22 cellular contexts compared by ENCODE assay signal in genomic region chr10:70776455-70777005, GRCh38. TPM values are rescaled to one million over a fixed set of nuclear protein-coding genes. Genes with fewer than 3 reads are reported as not detected.
DNase-seq lines count a peak whose midpoint lies in the region; ATAC-seq, FAIRE-seq and TF ChIP-seq lines count a peak whose summit lies in the region.
"Had no signal": no experiment of that assay in that cellular context is flagged by ENCODE, and none has a peak within 500 bp of the region (broad histone marks: within the 10 kb centered on the region; RNA-seq: fewer than 3 reads in every experiment).

No MANE protein-coding gene starts in this region.

- no peaks in the 10 kb centered on the region for H3K36me3 Mint-ChIP-seq in osteocyte (ENCODE audit: unreplicated experiment)
- no peaks in the 10 kb centered on the region for H3K36me3 Mint-ChIP-seq in activated naive CD8-positive, alpha-beta T cell treated with anti-CD3 and anti-CD28 coated beads for 36 hours
- H3K36me3 Mint-ChIP-seq: CD8-positive, alpha-beta memory T cell had no signal

- peak; percentile 21 for DNase-seq in activated CD4-positive, CD25-positive, alpha-beta regulatory T cell treated with anti-CD3 and anti-CD28 coated beads, Interleukin-2, amount 50 U/mL, for 72 hours
- DNase-seq in D341Med (ENCODE audit: low spot score) = peak; percentile 4
- peak in 1 of 2 experiments; percentile 33 for DNase-seq in H1 (ENCODE audit: low read depth in 1 of 2, low spot score in 2 of 2)
- DNase-seq in osteocyte (ENCODE audit: extremely low spot score, unreplicated experiment) = peak; percentile 70
- no peak for DNase-seq in HPDE6-E6E7 (ENCODE audit: extremely low spot score)
- DNase-seq in activated naive CD8-positive, alpha-beta T cell treated with anti-CD3 and anti-CD28 coated beads for 36 hours = no peak
- no peak for DNase-seq in ovary
- DNase-seq: CD8-positive, alpha-beta memory T cell; DND-41; NCI-H1048; NCI-H146; NCI-H2081 treated with DMSO at 0.1 percent for 48 hours; NCI-H510A treated with DMSO at 0.1 percent for 48 hours; SHP77 had no signal

- no peak overlapping the region for H3K4me3 Mint-ChIP-seq in osteocyte (ENCODE audit: unreplicated experiment)
- H3K4me3 Mint-ChIP-seq in activated naive CD8-positive, alpha-beta T cell treated with anti-CD3 and anti-CD28 coated beads for 36 hours = no peak overlapping the region
- H3K4me3 Mint-ChIP-seq: CD8-positive, alpha-beta memory T cell; GM23338 had no signal

- no peaks in the 10 kb centered on the region for H3K79me1 ChIP-seq in H1 (ENCODE audit: low read depth, low read length)

- H4K5ac ChIP-seq in H1 (ENCODE audit: insufficient read length, low read depth, low read length) = no peak overlapping the region

- H4K91ac ChIP-seq in H1 (replicated peaks; ENCODE audit: insufficient read length, low read length) = no peak overlapping the region

- H3K4me1 ChIP-seq in H1 (replicated peaks in 1 of 4; ENCODE audit: control insufficient read depth in 3 of 4, insufficient read depth in 4 of 4, low read length in 3 of 4) (peaks cover 0 to 3% (median 0%) of the 10 kb centered on the region in 4 experiments; a peak in 2 of 7 replicates), ovary (ENCODE audit: insufficient read depth) (no peaks in the 10 kb centered on the region)

- H3K4me2 ChIP-seq in H1 (ENCODE audit: insufficient read depth in 1 of 2, low read depth in 2 of 2, low read length in 2 of 2) = no peak overlapping the region
- H3K4me2 ChIP-seq: BLaER1, GM23338, SK-N-SH had no signal

- no peak overlapping the region for H2AFZ ChIP-seq in H1 (ENCODE audit: low read length)
- H2AFZ ChIP-seq: GM23338 had no signal

- POLR2A ChIA-PET in H1 (lab: Charles Lee; ENCODE audit: partially characterized antibody) = interaction anchor here (1.5 kb wide), 1 partner anchor 158 kb away, joined by 3 read pairs; no protein-coding TSS in a partner anchor

- H3K18ac ChIP-seq in H1 (ENCODE audit: extremely low read depth, low read length) = no peak overlapping the region

- H4K8ac ChIP-seq in H1 (ENCODE audit: extremely low read depth, insufficient read depth, low read length) = no peak overlapping the region

- no peak overlapping the region for H2AK5ac ChIP-seq in H1 (ENCODE audit: low read depth, low read length)

- 83% methylated on average over 11 of the region's 11 CpGs; no CpG with 5 or more reads in 1 of the 2 experiments for WGBS in H1 (ENCODE audit: extremely low coverage in 1 of 2, insufficient coverage in 1 of 2, insufficient read length in 1 of 2, insufficient replicate concordance in 2 of 2, low coverage in 1 of 2, low lambda C conversion rate in 2 of 2, missing lambda C conversion rate in 1 of 2), 2 experiments
- WGBS in ovary, 3 donors = 89 to 95% (median 94%) methylated on average over 11 of the region's 11 CpGs

- TF ChIP-seq EP300 in H1 (IDR thresholded peaks at IDR 0.05; ENCODE audit: borderline replicate concordance in 1 of 2, low read depth in 2 of 2, low read length in 2 of 2) = no peak
- TF ChIP-seq EP300 in ovary (IDR thresholded peaks at IDR 0.05) = no peak

- FAIRE-seq in H1 (lab: Jason Lieb, UNC) = no peak
- FAIRE-seq: G401.6, GM12891 had no signal

- CTCF ChIA-PET in H1 (lab: Charles Lee; ENCODE audit: partially characterized antibody) = interaction anchor here (4.4 kb wide), 1 partner anchor 18 kb away, joined by 15 read pairs; no protein-coding TSS in a partner anchor

- H3K14ac ChIP-seq in H1 (ENCODE audit: insufficient read length) = no peak overlapping the region

- no peak overlapping the region for H3K27ac ChIP-seq in H1 (ENCODE audit: low read depth, low read length)
- no peak overlapping the region for H3K27ac ChIP-seq in ovary
- H3K27ac ChIP-seq: BLaER1 had no signal

- no peak overlapping the region for H2BK15ac ChIP-seq in H1 (ENCODE audit: low read length)

- no peaks in the 10 kb centered on the region for H3K79me2 ChIP-seq in H1 (ENCODE audit: control insufficient read depth in 1 of 2, insufficient read depth in 2 of 2, low read length in 2 of 2)

- H3K9ac ChIP-seq in H1 (replicated peaks in 1 of 4; ENCODE audit: extremely low read depth in 1 of 4, low read depth in 3 of 4, low read length in 3 of 4) = no peak overlapping the region
- H3K9ac ChIP-seq: BLaER1, SK-N-SH had no signal

- H2BK12ac ChIP-seq in H1 (ENCODE audit: low read depth, low read length) = no peak overlapping the region

- intact Hi-C loops in ovary (cut with DNase I) = no loop called here

- no peaks in the 10 kb centered on the region for H3K23me2 ChIP-seq in H1 (ENCODE audit: low read depth, low read length)

- H3K23ac ChIP-seq in H1 (ENCODE audit: insufficient read length) = no peak overlapping the region

- H3K9me3 Mint-ChIP-seq in osteocyte (ENCODE audit: unreplicated experiment) = no peaks in the 10 kb centered on the region
- no peaks in the 10 kb centered on the region for H3K9me3 Mint-ChIP-seq in activated naive CD8-positive, alpha-beta T cell treated with anti-CD3 and anti-CD28 coated beads for 36 hours
- H3K9me3 Mint-ChIP-seq: CD8-positive, alpha-beta memory T cell; GM23338 had no signal

- H3K27ac Mint-ChIP-seq in osteocyte (ENCODE audit: unreplicated experiment) = no peak overlapping the region
- no peak overlapping the region for H3K27ac Mint-ChIP-seq in activated naive CD8-positive, alpha-beta T cell treated with anti-CD3 and anti-CD28 coated beads for 36 hours
- H3K27ac Mint-ChIP-seq: CD8-positive, alpha-beta memory T cell; GM23338 had no signal

- TF ChIP-seq POLR2A in H1 (IDR thresholded peaks at IDR 0.05; ENCODE audit: control extremely low read depth in 1 of 2, low read depth in 2 of 2, low read length in 2 of 2) = no peak
- TF ChIP-seq POLR2A in ovary (IDR thresholded peaks at IDR 0.05) = no peak

- H3K27me3 Mint-ChIP-seq in osteocyte (ENCODE audit: unreplicated experiment) = no peaks in the 10 kb centered on the region
- H3K27me3 Mint-ChIP-seq in activated naive CD8-positive, alpha-beta T cell treated with anti-CD3 and anti-CD28 coated beads for 36 hours = no peaks in the 10 kb centered on the region
- H3K27me3 Mint-ChIP-seq: CD8-positive, alpha-beta memory T cell had no signal

- H2BK5ac ChIP-seq in H1 (ENCODE audit: low read depth, low read length) = no peak overlapping the region

- no peaks in the 10 kb centered on the region for H4K20me1 ChIP-seq in H1 (replicated peaks in 1 of 2; ENCODE audit: control insufficient read depth in 1 of 2, insufficient read depth in 2 of 2, low read length in 2 of 2)
- H4K20me1 ChIP-seq: BLaER1 had no signal

- ATAC-seq in activated CD4-positive, CD25-positive, alpha-beta regulatory T cell treated with anti-CD3 and anti-CD28 coated beads, Interleukin-2, amount 50 U/mL, for 24 hours = no peak
- ATAC-seq: GM23338 had no signal

- H3K4me1 Mint-ChIP-seq in osteocyte (ENCODE audit: unreplicated experiment) = no peaks in the 10 kb centered on the region
- H3K4me1 Mint-ChIP-seq in activated naive CD8-positive, alpha-beta T cell treated with anti-CD3 and anti-CD28 coated beads for 36 hours = no peaks in the 10 kb centered on the region
- H3K4me1 Mint-ChIP-seq: CD8-positive, alpha-beta memory T cell had no signal

- no peaks in the 10 kb centered on the region for H3K9me3 ChIP-seq in H1 (ENCODE audit: insufficient read depth in 2 of 2, low read depth in 1 of 2, low read length in 1 of 2)
- H3K9me3 ChIP-seq in ovary = no peaks in the 10 kb centered on the region
- H3K9me3 ChIP-seq: BLaER1, SK-N-SH had no signal

- H3K4me3 ChIP-seq in H1 (ENCODE audit: extremely low read depth in 1 of 4, insufficient read depth in 2 of 4, low read depth in 3 of 4, low read length in 4 of 4) = no peak overlapping the region
- H3K4me3 ChIP-seq in ovary = no peak overlapping the region
- H3K4me3 ChIP-seq: BLaER1, GM23338 had no signal

- no peak for TF ChIP-seq CTCF in H1 (IDR thresholded peaks at IDR 0.05; ENCODE audit: control extremely low read depth in 1 of 3, insufficient read depth in 1 of 3, low read depth in 1 of 3, low read length in 3 of 3)
- no peak for TF ChIP-seq CTCF in osteocyte (IDR thresholded peaks at IDR 0.05)
- TF ChIP-seq CTCF in ovary (IDR thresholded peaks at IDR 0.05) = no peak

- H3K4ac ChIP-seq in H1 (replicated peaks; ENCODE audit: insufficient read length, low read depth, low read length) = no peak overlapping the region

- no peak for TF ChIP-seq RAD21 in H1 (IDR thresholded peaks at IDR 0.05 in 1 of 2, conservative IDR thresholded peaks at IDR 0.05 in 1 of 2; ENCODE audit: low read depth in 2 of 2, low read length in 2 of 2)

- 0 out of 2 replicates have a peak overlapping the region, but pooled peaks have one; percentile 80 for H2BK20ac ChIP-seq in H1 (ENCODE audit: low read length)

- H3K36me3 ChIP-seq in H1 (ENCODE audit: control insufficient read depth in 2 of 4, insufficient read depth in 4 of 4, low read length in 3 of 4) (no peaks in the 10 kb centered on the region), ovary (no peaks in the 10 kb centered on the region)
- H3K36me3 ChIP-seq: BLaER1 had no signal

- H3K27me3 ChIP-seq in H1 (replicated peaks in 1 of 4; ENCODE audit: control insufficient read depth in 3 of 4, extremely low read depth in 1 of 4, insufficient read depth in 3 of 4, low read length in 3 of 4) (no peaks in the 10 kb centered on the region), ovary (no peaks in the 10 kb centered on the region)
- H3K27me3 ChIP-seq: BLaER1 had no signal

- no peak overlapping the region for H3K56ac ChIP-seq in H1 (replicated peaks; ENCODE audit: insufficient read length, low read depth, low read length)

- no peak overlapping the region for H2BK120ac ChIP-seq in H1 (replicated peaks; ENCODE audit: low read depth, low read length)

RNA-seq across cellular contexts. Expression of gene TBATA, which starts 8.6 kb away (rescaled TPM):
- total RNA-seq in H1 (2021; fragmentation: NEBNext Ultra II Directional; extraction: Animal tissue kit (Norgen Biotek cat#: 25700)) = not detected in 2 replicates
- polyA plus RNA-seq in H1 (2011; rRNA removed) (not detected in 2 replicates), ovary (not detected)
- polyA plus RNA-seq in H1 (2011; cell fraction: cytosol; rRNA removed) = not detected
- not detected for polyA plus RNA-seq in H1 (2011; cell fraction: nucleus; rRNA removed)
- not detected in 4 replicates for polyA plus RNA-seq in H1 (2012, experiment 1 of 2)
- polyA plus RNA-seq in H1 (2012, experiment 2 of 2) = not detected
- not detected for polyA plus RNA-seq in H1 (2013, experiment 1 of 2)
- not detected for polyA plus RNA-seq in H1 (2013, experiment 2 of 2)
- polyA minus RNA-seq in H1 (2011; rRNA and poly(A)+ RNA removed) = not detected in 2 replicates
- polyA minus RNA-seq in H1 (2011; cell fraction: cytosol; rRNA and poly(A)+ RNA removed) = not detected
- not detected for polyA minus RNA-seq in H1 (2011; cell fraction: nucleus; rRNA and poly(A)+ RNA removed)
- total RNA-seq in osteocyte (not detected in 2 replicates), ovary (not detected)
- not detected for total RNA-seq in activated naive CD8-positive, alpha-beta T cell treated with anti-CD3 and anti-CD28 coated beads for 36 hours
- total RNA-seq: CD8-positive, alpha-beta memory T cell; GM23338; MCF 10A had no signal
- polyA plus RNA-seq: AG04450; CD8-positive, alpha-beta memory T cell; GM23338; SK-N-SH had no signal

RNA-seq across cellular contexts. Expression of gene SGPL1, which starts 39.2 kb away (rescaled TPM):
- total RNA-seq in H1 (2021; fragmentation: NEBNext Ultra II Directional; extraction: Animal tissue kit (Norgen Biotek cat#: 25700)) = 51.6 and 52.8 TPM in 2 replicates
- 15.9 and 20.5 TPM in 2 replicates for polyA plus RNA-seq in H1 (2011; rRNA removed)
- polyA plus RNA-seq in H1 (2011; cell fraction: cytosol; rRNA removed) = 23.1 TPM
- polyA plus RNA-seq in H1 (2011; cell fraction: nucleus; rRNA removed) = 16.8 TPM
- polyA plus RNA-seq in H1 (2012, experiment 1 of 2) = 23.7 to 30.6 TPM (median 24.4 TPM) in 4 replicates
- polyA plus RNA-seq in H1 (2012, experiment 2 of 2) = 7.2 TPM
- 24.3 TPM for polyA plus RNA-seq in H1 (2013, experiment 1 of 2)
- polyA plus RNA-seq in H1 (2013, experiment 2 of 2) = 27.1 TPM
- polyA minus RNA-seq in H1 (2011; rRNA and poly(A)+ RNA removed) = 58.8 and 63.0 TPM in 2 replicates
- 28.0 TPM for polyA minus RNA-seq in H1 (2011; cell fraction: cytosol; rRNA and poly(A)+ RNA removed)
- 28.5 TPM for polyA minus RNA-seq in H1 (2011; cell fraction: nucleus; rRNA and poly(A)+ RNA removed)
- 58.1 and 60.3 TPM in 2 replicates for total RNA-seq in osteocyte
- 10 to 100 TPM; 17.3 to 19.5 TPM for total RNA-seq in activated naive CD8-positive, alpha-beta T cell treated with anti-CD3 and anti-CD28 coated beads for 36 hours
- 10 to 100 TPM; 19.6 to 52.6 (median 33.4) TPM for total RNA-seq in ovary
- 10 to 100 TPM in 1 of 2 donors, 1 to 10 TPM in 1; 8.0 to 24.3 TPM for polyA plus RNA-seq in ovary

Comparison
In these comparisons a context has a peak if more than half of its experiments do, and no peak if none do; other contexts are left out.
1. DNase-seq: peak in activated CD4-positive, CD25-positive, alpha-beta regulatory T cell treated with anti-CD3 and anti-CD28 coated beads, Interleukin-2, amount 50 U/mL, for 72 hours (single experiment), D341Med (single experiment) and osteocyte (single experiment); none in HPDE6-E6E7 (single experiment), activated naive CD8-positive, alpha-beta T cell treated with anti-CD3 and anti-CD28 coated beads for 36 hours (single experiment) and ovary (0 of 5).